ENCODE assay signal across 9 cellular contexts in the genomic region with DNA sequence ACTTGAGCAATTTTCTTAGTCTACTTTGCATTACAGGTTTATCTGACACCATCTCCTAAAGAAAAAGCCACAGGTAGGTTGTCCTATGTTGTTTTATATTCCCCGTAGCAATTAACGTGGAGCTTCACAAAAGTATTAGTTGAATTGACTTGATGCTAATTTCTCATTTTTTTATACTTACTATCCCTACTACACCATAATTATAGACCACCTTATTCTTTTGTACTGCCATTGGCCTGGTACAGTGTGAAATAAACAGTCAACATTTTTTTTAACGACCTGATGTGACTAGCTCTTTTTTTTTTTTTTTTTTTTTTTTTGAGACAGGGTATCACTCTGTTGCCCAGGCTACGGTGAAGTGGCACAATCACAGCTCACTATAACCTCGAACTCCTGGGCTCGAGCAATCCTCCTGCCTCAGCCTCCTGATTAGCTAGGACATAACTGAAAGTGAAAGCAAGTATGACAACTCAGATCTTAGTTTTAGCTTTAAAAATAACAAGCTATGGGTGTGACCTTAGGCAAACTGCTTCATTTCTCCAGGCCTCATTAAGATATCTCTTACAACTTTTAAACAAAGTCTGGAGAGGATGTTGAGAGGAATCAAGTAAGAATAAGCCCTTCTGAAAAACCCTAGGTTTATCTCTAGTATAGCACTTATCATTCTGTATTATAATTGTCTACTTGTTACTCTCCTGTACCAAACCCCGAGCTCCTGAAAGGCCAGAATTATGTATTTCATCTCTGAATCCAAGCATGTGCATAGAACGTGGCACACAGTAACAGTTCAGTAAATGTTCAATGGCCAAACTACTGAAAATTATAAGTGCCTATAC. TPM values are rescaled to one million over a fixed set of nuclear protein-coding genes. Genes with fewer than 3 reads are reported as not detected.
DNase-seq lines count a peak whose midpoint lies in the region; ATAC-seq and TF ChIP-seq lines count a peak whose summit lies in the region.
"Had no signal": no experiment of that assay in that cellular context is flagged by ENCODE, and none has a peak within 500 bp of the region (broad histone marks: within the 10 kb centered on the region; RNA-seq: fewer than 3 reads in every experiment).

No MANE protein-coding gene starts in this region.

- H3K4me1 ChIP-seq in upper lobe of right lung: peaks cover 37% of the 10 kb centered on the region

- no peak for TF ChIP-seq CTCF in upper lobe of right lung (IDR thresholded peaks at IDR 0.05)

- peak overlapping the region; percentile 27 for H3K4me3 Mint-ChIP-seq in activated T-helper 2 cell treated with anti-CD3 and anti-CD28 coated beads, Interferon-gamma antibody, Interleukin-2, Interleukin-4, amounts not matched to agents 10 μg/mL and 5 μg/mL and 100 μg/mL, durations not matched to agents 14 hours and 24 hours and 36 hours (ENCODE audit: low read depth)

- H3K36me3 Mint-ChIP-seq in activated T-helper 2 cell treated with anti-CD3 and anti-CD28 coated beads, Interferon-gamma antibody, Interleukin-2, Interleukin-4, amounts not matched to agents 10 μg/mL and 5 μg/mL and 100 μg/mL, durations not matched to agents 14 hours and 24 hours and 36 hours (ENCODE audit: low read depth): peaks cover 3% of the 10 kb centered on the region

- no peaks in the 10 kb centered on the region for H3K27me3 Mint-ChIP-seq in activated T-helper 2 cell treated with anti-CD3 and anti-CD28 coated beads, Interferon-gamma antibody, Interleukin-2, Interleukin-4, amounts not matched to agents 10 μg/mL and 5 μg/mL and 100 μg/mL, durations not matched to agents 14 hours and 24 hours and 36 hours (ENCODE audit: low read depth)

- peak; percentile 57 for DNase-seq in activated naive CD4-positive, alpha-beta T cell treated with Interleukin-2 at 50 U/mL for 16 hours
- no peak for DNase-seq in activated naive CD4-positive, alpha-beta T cell (lab: John Stamatoyannopoulos, UW)
- peak; percentile 50 for DNase-seq in activated T-helper 2 cell treated with anti-CD3 and anti-CD28 coated beads, Interferon-gamma antibody, Interleukin-2, Interleukin-4, amounts not matched to agents 10 μg/mL and 5 μg/mL and 100 μg/mL, durations not matched to agents 14 hours and 24 hours and 36 hours (ENCODE audit: low spot score)
- DNase-seq in left cardiac atrium (no peak), upper lobe of right lung (no peak), NCI-H1105 treated with DMSO at 0.1 percent for 48 hours (lab: John Stamatoyannopoulos, UW) (no peak)
- DNase-seq: stimulated activated CD8-positive, alpha-beta memory T cell treated with anti-CD3 and anti-CD28 coated beads, Interleukin-4, amount 100 ng/mL, for 48 hours had no signal

- no peak for TF ChIP-seq POLR2A in GM18505 (IDR thresholded peaks at IDR 0.05; ENCODE audit: borderline replicate concordance, extremely low read depth, insufficient read depth, insufficient read length)

- no peaks in the 10 kb centered on the region for H3K9me3 Mint-ChIP-seq in activated T-helper 2 cell treated with anti-CD3 and anti-CD28 coated beads, Interferon-gamma antibody, Interleukin-2, Interleukin-4, amounts not matched to agents 10 μg/mL and 5 μg/mL and 100 μg/mL, durations not matched to agents 14 hours and 24 hours and 36 hours

- H3K4me1 Mint-ChIP-seq in activated T-helper 2 cell treated with anti-CD3 and anti-CD28 coated beads, Interferon-gamma antibody, Interleukin-2, Interleukin-4, amounts not matched to agents 10 μg/mL and 5 μg/mL and 100 μg/mL, durations not matched to agents 14 hours and 24 hours and 36 hours (ENCODE audit: low read depth): peaks cover 51% of the 10 kb centered on the region

- intact Hi-C loops in activated T-helper 2 cell treated with anti-CD3 and anti-CD28 coated beads, Interferon-gamma antibody, Interleukin-2, Interleukin-4, amounts not matched to agents 10 μg/mL and 5 μg/mL and 100 μg/mL, durations not matched to agents 14 hours and 24 hours and 36 hours (cut with micrococcal nuclease): loop anchor here (2.0 kb wide), 1 partner anchor 18 kb away; no protein-coding TSS in a partner anchor
- intact Hi-C loops in left cardiac atrium (cut with DNase I): no loop called here
- intact Hi-C loops in upper lobe of right lung (cut with DNase I): no loop called here

- peak overlapping the region; percentile 9 for H3K4me3 ChIP-seq in upper lobe of right lung

- H3K27ac Mint-ChIP-seq in activated T-helper 2 cell treated with anti-CD3 and anti-CD28 coated beads, Interferon-gamma antibody, Interleukin-2, Interleukin-4, amounts not matched to agents 10 μg/mL and 5 μg/mL and 100 μg/mL, durations not matched to agents 14 hours and 24 hours and 36 hours: peak overlapping the region; percentile 61

- H3K36me3 ChIP-seq in upper lobe of right lung: no peaks in the 10 kb centered on the region

- H3K9me3 ChIP-seq in upper lobe of right lung: no peaks in the 10 kb centered on the region

- no peaks in the 10 kb centered on the region for H3K27me3 ChIP-seq in upper lobe of right lung

- ATAC-seq in left cardiac atrium (peak; percentile 42 to 52), upper lobe of right lung (peak; percentile 64), HG02763 (IDR thresholded peaks at IDR 0.05; ENCODE audit: unreplicated experiment) (no peak), GM18505 (IDR thresholded peaks at IDR 0.05; ENCODE audit: unreplicated experiment) (no peak)

- H3K27ac ChIP-seq in upper lobe of right lung: peak overlapping the region; percentile 15

RNA-seq across cellular contexts. Expression of a gene that starts 49.5 kb away (rescaled TPM):
- 19.7 and 21.6 TPM in 2 replicates for total RNA-seq in activated T-helper 2 cell treated with anti-CD3 and anti-CD28 coated beads, Interferon-gamma antibody, Interleukin-2, Interleukin-4, amounts not matched to agents 10 μg/mL and 5 μg/mL and 100 μg/mL, durations not matched to agents 14 hours and 24 hours and 36 hours
- total RNA-seq in left cardiac atrium: 10 to 100 TPM; 31.7 to 55.7 TPM
- 36.4 TPM for total RNA-seq in upper lobe of right lung

Comparison
In these comparisons a context has a peak if more than half of its experiments do, and no peak if none do; other contexts are left out.
1. DNase-seq: peak in activated naive CD4-positive, alpha-beta T cell treated with Interleukin-2 at 50 U/mL for 16 hours (single experiment) and activated T-helper 2 cell treated with anti-CD3 and anti-CD28 coated beads, Interferon-gamma antibody, Interleukin-2, Interleukin-4, amounts not matched to agents 10 μg/mL and 5 μg/mL and 100 μg/mL, durations not matched to agents 14 hours and 24 hours and 36 hours (single experiment); none in activated naive CD4-positive, alpha-beta T cell (0 of 4), left cardiac atrium (single experiment), upper lobe of right lung (single experiment) and NCI-H1105 treated with DMSO at 0.1 percent for 48 hours (single experiment).
2. ATAC-seq: peak in left cardiac atrium (2 of 2) and upper lobe of right lung (single experiment); none in HG02763 (single experiment) and GM18505 (single experiment).